In the genomic region with DNA sequence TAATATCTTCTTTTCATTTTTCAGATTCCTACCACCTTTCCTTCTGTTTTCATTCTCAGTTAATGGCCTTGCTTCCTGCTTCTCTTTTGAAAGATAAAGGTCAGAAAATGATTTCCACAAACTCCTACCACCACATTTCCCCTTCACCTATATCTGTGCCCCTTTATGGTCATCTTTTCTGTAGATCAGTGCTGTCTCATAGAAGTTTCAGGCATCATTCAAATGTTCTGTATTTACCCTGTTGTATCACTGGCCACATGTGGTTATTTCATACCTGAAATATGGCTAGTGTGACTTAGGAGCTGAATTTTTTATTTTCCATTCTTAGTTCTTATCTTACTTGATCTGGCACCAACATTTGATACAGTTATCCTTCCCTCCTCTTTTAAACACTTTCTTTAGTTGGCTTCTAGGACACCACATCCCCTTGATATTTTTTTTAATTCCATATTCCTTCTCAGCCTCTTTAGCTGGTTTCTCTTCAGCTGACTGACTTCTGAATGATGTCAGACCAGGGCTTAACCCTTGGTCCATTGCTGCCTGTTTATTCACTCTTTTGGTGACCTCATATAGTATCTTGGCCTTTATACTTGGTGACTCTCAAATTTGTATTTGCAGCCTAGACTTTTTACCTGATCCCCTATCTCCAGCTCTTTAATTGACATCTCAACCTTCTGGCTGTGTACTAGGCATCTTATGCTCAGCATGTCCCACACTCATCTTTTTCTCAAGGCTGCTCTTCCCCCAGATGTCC, we compare ENCODE assay signal across 15 cellular contexts.
DNase-seq lines count a peak whose midpoint lies in the region; ATAC-seq and TF ChIP-seq lines count a peak whose summit lies in the region.
"Had no signal": no experiment of that assay in that cellular context is flagged by ENCODE, and none has a peak within 500 bp of the region (broad histone marks: within the 10 kb centered on the region; RNA-seq: fewer than 3 reads in every experiment).

No MANE protein-coding gene starts in this region.

- no peak for TF ChIP-seq POLR2A in erythroblast (IDR thresholded peaks at IDR 0.05; ENCODE audit: low read length)

- H3K9me3 Mint-ChIP-seq in activated CD8-positive, alpha-beta T cell treated with anti-CD3 and anti-CD28 coated beads for 36 hours = no peaks in the 10 kb centered on the region
- no peaks in the 10 kb centered on the region for H3K9me3 Mint-ChIP-seq in activated CD8-positive, alpha-beta T cell treated with anti-CD3 and anti-CD28 coated beads, Interleukin-2, amount 10 ng/mL, durations not matched to agents 7 days and 5 days (ENCODE audit: insufficient read depth)
- H3K9me3 Mint-ChIP-seq in stimulated activated naive CD8-positive, alpha-beta T cell treated with anti-CD3 and anti-CD28 coated beads, Interleukin-15, Interleukin-2, amounts not matched to agents 100 ng/mL and 50 ng/mL, for 24 hours = no peaks in the 10 kb centered on the region

- H3K36me3 Mint-ChIP-seq in activated CD8-positive, alpha-beta T cell treated with anti-CD3 and anti-CD28 coated beads for 36 hours (ENCODE audit: low read depth) = peaks cover 9% of the 10 kb centered on the region
- H3K36me3 Mint-ChIP-seq in activated CD8-positive, alpha-beta T cell treated with anti-CD3 and anti-CD28 coated beads, Interleukin-2, amount 10 ng/mL, durations not matched to agents 7 days and 5 days (ENCODE audit: low read depth) = no peaks in the 10 kb centered on the region
- peaks cover 27% of the 10 kb centered on the region for H3K36me3 Mint-ChIP-seq in stimulated activated naive CD8-positive, alpha-beta T cell treated with anti-CD3 and anti-CD28 coated beads, Interleukin-15, Interleukin-2, amounts not matched to agents 100 ng/mL and 50 ng/mL, for 24 hours (ENCODE audit: low read depth)

- intact Hi-C loops in activated CD8-positive, alpha-beta T cell treated with anti-CD3 and anti-CD28 coated beads for 36 hours (cut with micrococcal nuclease) = no loop called here

- no peak overlapping the region for H3K4me3 Mint-ChIP-seq in activated CD8-positive, alpha-beta T cell treated with anti-CD3 and anti-CD28 coated beads for 36 hours
- H3K4me3 Mint-ChIP-seq in activated CD8-positive, alpha-beta T cell treated with anti-CD3 and anti-CD28 coated beads, Interleukin-2, amount 10 ng/mL, durations not matched to agents 7 days and 5 days = no peak overlapping the region
- no peak overlapping the region for H3K4me3 Mint-ChIP-seq in stimulated activated naive CD8-positive, alpha-beta T cell treated with anti-CD3 and anti-CD28 coated beads, Interleukin-15, Interleukin-2, amounts not matched to agents 100 ng/mL and 50 ng/mL, for 24 hours

- peak overlapping the region; percentile 7 for H3K27ac Mint-ChIP-seq in activated CD8-positive, alpha-beta T cell treated with anti-CD3 and anti-CD28 coated beads for 36 hours
- H3K27ac Mint-ChIP-seq in activated CD8-positive, alpha-beta T cell treated with anti-CD3 and anti-CD28 coated beads, Interleukin-2, amount 10 ng/mL, durations not matched to agents 7 days and 5 days = no peak overlapping the region
- peak overlapping the region; percentile 80 for H3K27ac Mint-ChIP-seq in stimulated activated naive CD8-positive, alpha-beta T cell treated with anti-CD3 and anti-CD28 coated beads, Interleukin-15, Interleukin-2, amounts not matched to agents 100 ng/mL and 50 ng/mL, for 24 hours

- H3K27me3 Mint-ChIP-seq in activated CD8-positive, alpha-beta T cell treated with anti-CD3 and anti-CD28 coated beads for 36 hours = no peaks in the 10 kb centered on the region
- no peaks in the 10 kb centered on the region for H3K27me3 Mint-ChIP-seq in activated CD8-positive, alpha-beta T cell treated with anti-CD3 and anti-CD28 coated beads, Interleukin-2, amount 10 ng/mL, durations not matched to agents 7 days and 5 days (ENCODE audit: low read depth)
- no peaks in the 10 kb centered on the region for H3K27me3 Mint-ChIP-seq in stimulated activated naive CD8-positive, alpha-beta T cell treated with anti-CD3 and anti-CD28 coated beads, Interleukin-15, Interleukin-2, amounts not matched to agents 100 ng/mL and 50 ng/mL, for 24 hours

- CTCF ChIA-PET in activated CD8-positive, alpha-beta T cell treated with anti-CD3 and anti-CD28 coated beads for 36 hours (lab: Charles Lee) = interaction anchor here (0.5 to 4.0 kb wide), 4 partner anchors 12 to 427 kb away, joined by 3 to 23 read pairs (median 4); no protein-coding TSS in a partner anchor
- CTCF ChIA-PET in activated CD8-positive, alpha-beta T cell treated with anti-CD3 and anti-CD28 coated beads, Interleukin-2, amount 10 ng/mL, durations not matched to agents 7 days and 5 days (lab: Charles Lee) = interaction anchor here (1.0 to 2.2 kb wide), 2 partner anchors 11 to 159 kb away, joined by 3 to 11 read pairs; no protein-coding TSS in a partner anchor

- peaks cover 6% of the 10 kb centered on the region for H3K4me1 Mint-ChIP-seq in activated CD8-positive, alpha-beta T cell treated with anti-CD3 and anti-CD28 coated beads for 36 hours (ENCODE audit: low read depth)
- peaks cover 3% of the 10 kb centered on the region for H3K4me1 Mint-ChIP-seq in activated CD8-positive, alpha-beta T cell treated with anti-CD3 and anti-CD28 coated beads, Interleukin-2, amount 10 ng/mL, durations not matched to agents 7 days and 5 days (ENCODE audit: low read depth)
- H3K4me1 Mint-ChIP-seq in stimulated activated naive CD8-positive, alpha-beta T cell treated with anti-CD3 and anti-CD28 coated beads, Interleukin-15, Interleukin-2, amounts not matched to agents 100 ng/mL and 50 ng/mL, for 24 hours (ENCODE audit: low read depth) = peaks cover 13% of the 10 kb centered on the region

- POLR2A ChIA-PET in activated CD8-positive, alpha-beta T cell treated with anti-CD3 and anti-CD28 coated beads for 36 hours (lab: Charles Lee) = no interaction called here
- POLR2A ChIA-PET in activated CD8-positive, alpha-beta T cell treated with anti-CD3 and anti-CD28 coated beads, Interleukin-2, amount 10 ng/mL, durations not matched to agents 7 days and 5 days (lab: Charles Lee) = no interaction called here

- peak; percentile 27 for ATAC-seq in activated CD8-positive, alpha-beta T cell treated with anti-CD3 and anti-CD28 coated beads for 36 hours
- no peak for ATAC-seq in activated CD8-positive, alpha-beta T cell treated with anti-CD3 and anti-CD28 coated beads, Interleukin-2, amount 10 ng/mL, durations not matched to agents 7 days and 5 days
- ATAC-seq in GM21447 (IDR thresholded peaks at IDR 0.05; ENCODE audit: unreplicated experiment) = no peak

- no peak for TF ChIP-seq CTCF in activated CD8-positive, alpha-beta T cell treated with anti-CD3 and anti-CD28 coated beads for 36 hours (IDR thresholded peaks at IDR 0.05)

- no peak for DNase-seq in activated CD8-positive, alpha-beta T cell treated with anti-CD3 and anti-CD28 coated beads for 36 hours
- DNase-seq in activated CD8-positive, alpha-beta T cell treated with anti-CD3 and anti-CD28 coated beads, Interleukin-2, amount 10 ng/mL, durations not matched to agents 7 days and 5 days = no peak
- DNase-seq in amniotic epithelial cell (ENCODE audit: low read depth) (peak; percentile 33), kidney glomerular epithelial cell (lab: John Stamatoyannopoulos, UW) (peak; percentile 14), NCI-H146 (lab: John Stamatoyannopoulos, UW) (no peak), erythroblast (lab: John Stamatoyannopoulos, UW) (no peak)
- DNase-seq: C1 segment of cervical spinal cord, Caco-2, MM.1S, NCI-H1930, NCI-H2171, NCI-H774, PC-9 had no signal

Comparison
In these comparisons a context has a peak if more than half of its experiments do, and no peak if none do; other contexts are left out.
1. DNase-seq: peak in amniotic epithelial cell (single experiment) and kidney glomerular epithelial cell (single experiment); none in activated CD8-positive, alpha-beta T cell treated with anti-CD3 and anti-CD28 coated beads for 36 hours (single experiment), activated CD8-positive, alpha-beta T cell treated with anti-CD3 and anti-CD28 coated beads, Interleukin-2, amount 10 ng/mL, durations not matched to agents 7 days and 5 days (single experiment), NCI-H146 (single experiment) and erythroblast (0 of 2).